ENCODE assay signal across 8 cellular contexts in genomic region chr1:94522304-94522703, GRCh38.
DNase-seq lines count a peak whose midpoint lies in the region; ATAC-seq and TF ChIP-seq lines count a peak whose summit lies in the region.

No MANE protein-coding gene starts in this region.

- DNase-seq in AG04449 (ENCODE audit: low read depth, low spot score) (no peak), HCEC 1CT (peak; percentile 72), iPS-NIHi11 (ENCODE audit: low spot score) (peak; percentile 22), HEK293T (ENCODE audit: extremely low spot score) (no peak), epidermal melanocyte (ENCODE audit: insufficient read length, low spot score) (no peak)
- DNase-seq in stimulated activated naive CD4-positive, alpha-beta T cell treated with Interleukin-2 at 50 U/mL for 16 hours (lab: John Stamatoyannopoulos, UW) = no peak

- POLR2A ChIA-PET in AG04449 (lab: Yijun Ruan, JAX) (no interaction called here), HEK293T (lab: Yijun Ruan, JAX) (no interaction called here)

- ATAC-seq in SK-N-SH treated with all-trans-retinoic acid at 6 μM for 48 hours = peak; percentile 84
- no peak for ATAC-seq in HG02571 (IDR thresholded peaks at IDR 0.05; ENCODE audit: unreplicated experiment)

- CTCF ChIA-PET in AG04449 (lab: Yijun Ruan, JAX) = interaction anchor here (0.7 to 21.7 kb wide), 15 partner anchors 10 to 519 kb away, joined by 3 to 563 read pairs (median 4); partner anchors contain the start of gene F3
- CTCF ChIA-PET in HEK293T (lab: Yijun Ruan, JAX) = interaction anchor here (1.2 to 1.3 kb wide), 2 partner anchors 282 to 519 kb away, joined by 3 read pairs; no protein-coding TSS in a partner anchor

- H3K4me3 ChIP-seq in AG04449 (ENCODE audit: low read depth, low read length) = no peak overlapping the region

- TF ChIP-seq CTCF in AG04449 (IDR thresholded peaks at IDR 0.05; ENCODE audit: insufficient read depth, low read length, missing control alignments) = peak; percentile 56

TF ChIP-seq in SK-N-SH treated with all-trans-retinoic acid at 6 μM for 48 hours, 23 proteins besides CTCF, POLR2A, EP300 and RAD21:
- no peak for TF ChIP-seq CSDC2 (CRISPR knock-in tag; IDR thresholded peaks at IDR 0.05)
- TF ChIP-seq ESRRG (CRISPR knock-in tag; IDR thresholded peaks at IDR 0.05) = no peak
- TF ChIP-seq ZC3H10 (CRISPR knock-in tag; IDR thresholded peaks at IDR 0.05) = no peak
- no peak for TF ChIP-seq TCF4 (CRISPR knock-in tag; IDR thresholded peaks at IDR 0.05; ENCODE audit: borderline replicate concordance)
- TF ChIP-seq ZNF565 (CRISPR knock-in tag; conservative IDR thresholded peaks at IDR 0.05; ENCODE audit: low read depth) = no peak
- no peak for TF ChIP-seq TSHZ2 (CRISPR knock-in tag; IDR thresholded peaks at IDR 0.05)
- no peak for TF ChIP-seq POU6F1 (CRISPR knock-in tag; IDR thresholded peaks at IDR 0.05; ENCODE audit: borderline replicate concordance, low read depth)
- no peak for TF ChIP-seq PPARA (CRISPR knock-in tag; IDR thresholded peaks at IDR 0.05; ENCODE audit: borderline replicate concordance)

TF ChIP-seq in HEK293T, 16 proteins besides CTCF, POLR2A, EP300 and RAD21:
- TF ChIP-seq PKNOX1 (IDR thresholded peaks at IDR 0.05) = no peak
- TF ChIP-seq BHLHE40 (IDR thresholded peaks at IDR 0.05; ENCODE audit: borderline replicate concordance) = no peak
- no peak for TF ChIP-seq ELF4 (IDR thresholded peaks at IDR 0.05)
- TF ChIP-seq FOXM1 (IDR thresholded peaks at IDR 0.05; ENCODE audit: borderline replicate concordance) = no peak
- TF ChIP-seq TARDBP (IDR thresholded peaks at IDR 0.05) = no peak
- TF ChIP-seq FOXA1 (IDR thresholded peaks at IDR 0.05) = no peak
- no peak for TF ChIP-seq SP1 (IDR thresholded peaks at IDR 0.05)
- no peak for TF ChIP-seq LEF1 (IDR thresholded peaks at IDR 0.05; ENCODE audit: borderline replicate concordance)
- no peak for TF ChIP-seq FOXK2 (IDR thresholded peaks at IDR 0.05)
- no peak for TF ChIP-seq NFRKB (IDR thresholded peaks at IDR 0.05)
- no peak for TF ChIP-seq ZNF384 (IDR thresholded peaks at IDR 0.05)
- no peak for TF ChIP-seq SUZ12 (IDR thresholded peaks at IDR 0.05)
- TF ChIP-seq ARNT (IDR thresholded peaks at IDR 0.05) = no peak
- no peak for TF ChIP-seq L3MBTL2 (conservative IDR thresholded peaks at IDR 0.05)
- TF ChIP-seq CTBP1 (IDR thresholded peaks at IDR 0.05; ENCODE audit: borderline replicate concordance) = no peak
- no peak for TF ChIP-seq HDGF (IDR thresholded peaks at IDR 0.05; ENCODE audit: borderline replicate concordance)
TF ChIP-seq in HEK293T: peak in this region for 0.

Comparison
In these comparisons a context has a peak if more than half of its experiments do, and no peak if none do; other contexts are left out.
1. DNase-seq: peak in HCEC 1CT (single experiment) and iPS-NIHi11 (single experiment); none in AG04449 (single experiment), HEK293T (single experiment), epidermal melanocyte (single experiment) and stimulated activated naive CD4-positive, alpha-beta T cell treated with Interleukin-2 at 50 U/mL for 16 hours (single experiment).